In the genomic region with DNA sequence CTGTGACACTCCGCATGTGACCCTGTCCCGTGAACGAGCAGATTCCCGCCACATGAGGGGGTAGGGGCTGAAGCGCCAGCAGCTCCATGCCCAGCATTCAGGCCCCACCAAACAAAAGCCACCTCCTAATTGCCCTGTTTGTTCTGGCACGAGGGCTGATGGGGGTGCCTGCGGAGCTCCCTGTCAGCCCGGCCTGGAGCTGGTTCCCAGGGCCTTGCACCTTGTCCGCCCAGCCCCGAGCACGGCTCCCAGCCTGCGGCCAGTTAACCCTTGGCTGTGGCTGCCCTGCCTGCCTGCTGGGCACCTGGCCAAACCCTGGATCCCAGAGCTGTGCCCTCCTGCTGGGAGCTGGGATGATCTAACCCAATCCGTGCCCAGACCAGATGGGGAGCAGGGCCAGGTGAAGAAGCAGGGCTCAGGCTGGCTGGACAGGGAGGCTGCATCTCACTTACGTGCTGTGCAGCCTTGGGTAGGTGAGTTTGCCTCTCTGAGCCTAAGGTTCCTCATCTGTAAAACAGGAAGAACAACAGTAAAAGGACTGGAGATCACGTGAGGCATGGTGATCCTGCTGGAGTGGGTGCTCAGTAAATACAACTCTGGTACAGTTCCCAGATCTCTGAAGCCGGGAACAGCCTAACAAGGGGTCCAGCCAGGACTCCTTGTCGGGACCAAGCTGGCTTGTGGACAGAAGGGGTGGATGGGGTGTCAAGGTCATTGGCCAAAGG, we compare ENCODE assay signal across 12 cellular contexts.
DNase-seq lines count a peak whose midpoint lies in the region; ATAC-seq, FAIRE-seq and TF ChIP-seq lines count a peak whose summit lies in the region.
"Had no signal": no experiment of that assay in that cellular context is flagged by ENCODE, and none has a peak within 500 bp of the region (broad histone marks: within the 10 kb centered on the region; RNA-seq: fewer than 3 reads in every experiment).

No MANE protein-coding gene starts in this region.

- H3K36me3 Mint-ChIP-seq in MCF 10A (ENCODE audit: insufficient read depth, unreplicated experiment), result peaks cover 5% of the 10 kb centered on the region
- peaks cover 5% of the 10 kb centered on the region for H3K36me3 Mint-ChIP-seq in activated T-cell treated with anti-CD3 and anti-CD28 coated beads, Interleukin-2, amount 50 U/mL, for 24 hours (ENCODE audit: low read depth)

- BruUV-seq in MCF 10A (replicated peaks; lab: Mats Ljungman, UMichigan), result no TSS peak

- TF ChIP-seq CTCF in MCF 10A (IDR thresholded peaks at IDR 0.05; ENCODE audit: unreplicated experiment) (no peak), right lobe of liver (IDR thresholded peaks at IDR 0.05) (peak in 1 of 4 donors; percentile 13), lower leg skin (IDR thresholded peaks at IDR 0.05) (no peak)

- CTCF ChIA-PET in MCF 10A (lab: Yijun Ruan, JAX), result interaction anchor here (0.6 to 1.2 kb wide), 4 partner anchors 14 to 154 kb away, joined by 3 to 4 read pairs (median 4); no protein-coding TSS in a partner anchor

- no peaks in the 10 kb centered on the region for H3K4me1 ChIP-seq in right cardiac atrium (ENCODE audit: control insufficient read depth, insufficient read depth, low read length)
- H3K4me1 ChIP-seq in right lobe of liver, result peaks cover 0 to 64% (median 30%) of the 10 kb centered on the region in 4 donors

- no peak overlapping the region for H3K27ac Mint-ChIP-seq in MCF 10A (ENCODE audit: low read depth, unreplicated experiment)
- no peak overlapping the region for H3K27ac Mint-ChIP-seq in activated T-cell treated with anti-CD3 and anti-CD28 coated beads, Interleukin-2, amount 50 U/mL, for 24 hours

- no peak overlapping the region for H3K4me3 Mint-ChIP-seq in MCF 10A (ENCODE audit: unreplicated experiment)
- H3K4me3 Mint-ChIP-seq in activated T-cell treated with anti-CD3 and anti-CD28 coated beads, Interleukin-2, amount 50 U/mL, for 24 hours, result no peak overlapping the region

- peaks cover 12% of the 10 kb centered on the region for H3K4me1 Mint-ChIP-seq in MCF 10A (ENCODE audit: insufficient read depth, unreplicated experiment)
- H3K4me1 Mint-ChIP-seq in activated T-cell treated with anti-CD3 and anti-CD28 coated beads, Interleukin-2, amount 50 U/mL, for 24 hours (ENCODE audit: low read depth), result peaks cover 18% of the 10 kb centered on the region

- DNase-seq in right cardiac atrium (peak in 1 of 3 donors; percentile 41), left cardiac atrium (no peak), MCF 10A (ENCODE audit: unreplicated experiment) (peak; percentile 94), right lobe of liver (peak; percentile 91 to 95 (median 95)), frontal cortex (ENCODE audit: low spot score in 2 of 2) (no peak), lower leg skin (ENCODE audit: low spot score in 2 of 2) (no peak)
- no peak for DNase-seq in activated T-cell treated with anti-CD3 and anti-CD28 coated beads, Interleukin-2, amount 50 U/mL, for 24 hours
- DNase-seq: activated CD4-positive, alpha-beta T cell treated with anti-CD3 and anti-CD28 coated beads, Interleukin-2, amount 50 U/mL, for 48 hours; OCI-M1 had no signal

- POLR2A ChIA-PET in MCF 10A (lab: Yijun Ruan, JAX), result interaction anchor here (0.8 to 2.1 kb wide), 3 partner anchors 13 to 117 kb away, joined by 5 to 7 read pairs (median 5); a partner anchor contains a TSS

- FAIRE-seq in frontal cortex (lab: Jason Lieb, UNC), result no peak

- no peak overlapping the region for H3K27ac ChIP-seq in right cardiac atrium (ENCODE audit: low read length)
- H3K27ac ChIP-seq in right lobe of liver, result peak overlapping the region; percentile 85 to 96 (median 87)
- H3K27ac ChIP-seq: cardiac muscle cell, KMS-11 had no signal

- peak; percentile 8 to 10 for ATAC-seq in right cardiac atrium
- no peak for ATAC-seq in left cardiac atrium
- ATAC-seq in right lobe of liver, result peak; percentile 59 to 76 (median 70)
- no peak for ATAC-seq in GM18867 (IDR thresholded peaks at IDR 0.05; ENCODE audit: unreplicated experiment)

- H3K9me3 ChIP-seq in right cardiac atrium (ENCODE audit: control insufficient read depth, low read length) (no peaks in the 10 kb centered on the region), right lobe of liver (no peaks in the 10 kb centered on the region)

- intact Hi-C loops in right cardiac atrium (cut with DNase I), result no loop called here
- intact Hi-C loops in left cardiac atrium (cut with DNase I), result no loop called here
- intact Hi-C loops in MCF 10A (cut with micrococcal nuclease), result loop anchor here (5.0 kb wide), 1 partner anchor 55 kb away; no protein-coding TSS in a partner anchor
- intact Hi-C loops in right lobe of liver (cut with DNase I), result loop anchor here in 1 of 2 donors (5.0 kb wide), 1 partner anchor 55 kb away; no protein-coding TSS in a partner anchor
- intact Hi-C loops in lower leg skin (cut with DNase I; ENCODE audit: low total_unique reads), result no loop called here

- WGBS in right cardiac atrium, result 44% methylated on average over 17 of the region's 17 CpGs
- WGBS in right lobe of liver (ENCODE audit: insufficient coverage, low coverage, low lambda C conversion rate, missing lambda C conversion rate), result 17% methylated on average over 4 of the region's 17 CpGs
- WGBS in lower leg skin, 2 donors, result 34 to 43% methylated on average over 13 of the region's 17 CpGs

- H3K27me3 ChIP-seq in right cardiac atrium (ENCODE audit: control insufficient read depth, insufficient read depth), result no peaks in the 10 kb centered on the region
- H3K27me3 ChIP-seq in right lobe of liver, result no peaks in the 10 kb centered on the region
- H3K27me3 ChIP-seq: cardiac muscle cell had no signal

- H3K27me3 Mint-ChIP-seq in MCF 10A (ENCODE audit: insufficient read depth, unreplicated experiment), result no peaks in the 10 kb centered on the region
- no peaks in the 10 kb centered on the region for H3K27me3 Mint-ChIP-seq in activated T-cell treated with anti-CD3 and anti-CD28 coated beads, Interleukin-2, amount 50 U/mL, for 24 hours

- TF ChIP-seq POLR2A in right lobe of liver (IDR thresholded peaks at IDR 0.05), result peak; percentile 40
- TF ChIP-seq POLR2A in lower leg skin (IDR thresholded peaks at IDR 0.05), result no peak

- no peak overlapping the region for H3K4me3 ChIP-seq in right cardiac atrium (ENCODE audit: low read length)
- no peak overlapping the region for H3K4me3 ChIP-seq in right lobe of liver
- H3K4me3 ChIP-seq in lower leg skin (ENCODE audit: low read depth, poor library complexity, severe bottlenecking), result no peak overlapping the region
- H3K4me3 ChIP-seq: cardiac muscle cell had no signal

- no peaks in the 10 kb centered on the region for H3K9me3 Mint-ChIP-seq in MCF 10A (ENCODE audit: unreplicated experiment)
- H3K9me3 Mint-ChIP-seq in activated T-cell treated with anti-CD3 and anti-CD28 coated beads, Interleukin-2, amount 50 U/mL, for 24 hours, result no peaks in the 10 kb centered on the region

- no peaks in the 10 kb centered on the region for H3K36me3 ChIP-seq in right lobe of liver
- H3K36me3 ChIP-seq: cardiac muscle cell had no signal

Comparison
In these comparisons a context has a peak if more than half of its experiments do, and no peak if none do; other contexts are left out.
1. ATAC-seq: peak in right cardiac atrium (2 of 2) and right lobe of liver (4 of 4); none in left cardiac atrium (0 of 2) and GM18867 (single experiment).
2. DNase-seq: peak in MCF 10A (single experiment) and right lobe of liver (3 of 3); none in left cardiac atrium (single experiment), activated T-cell treated with anti-CD3 and anti-CD28 coated beads, Interleukin-2, amount 50 U/mL, for 24 hours (single experiment), frontal cortex (0 of 2) and lower leg skin (0 of 2).